8 cellular contexts compared by ENCODE assay signal in the genomic region with DNA sequence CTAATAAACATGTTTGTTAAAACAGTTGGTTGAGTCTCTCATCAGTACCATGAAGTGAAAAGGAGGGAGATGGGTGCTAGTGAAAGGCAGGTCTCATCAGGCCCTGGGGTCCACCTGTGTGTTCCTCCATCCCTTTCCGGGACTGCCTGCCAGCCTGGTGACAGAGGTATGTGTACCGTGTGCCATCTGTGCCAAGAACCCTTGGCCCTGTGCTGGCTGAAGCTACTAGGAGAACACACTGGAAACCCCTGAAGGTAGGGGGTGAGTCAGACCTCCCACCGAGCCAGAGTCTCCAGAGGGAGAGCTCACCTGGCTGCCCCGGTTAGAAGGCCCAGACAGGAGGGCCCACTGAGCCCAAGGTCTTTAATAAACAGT. TPM values are rescaled to one million over a fixed set of nuclear protein-coding genes. Genes with fewer than 3 reads are reported as not detected.
DNase-seq lines count a peak whose midpoint lies in the region; ATAC-seq, FAIRE-seq and TF ChIP-seq lines count a peak whose summit lies in the region.

No MANE protein-coding gene starts in this region.

- in situ Hi-C loops in KBM-7 (cut with MboI; ENCODE audit: low pct_unique_long_range_greater_than_20kb, low sequenced_read_pairs), result no loop called here

- H3K9me3 ChIP-seq in CD4-positive, CD25-positive, alpha-beta regulatory T cell (ENCODE audit: control insufficient read depth in 2 of 2, low read length in 2 of 2), result no peaks in the 10 kb centered on the region
- H3K9me3 ChIP-seq in keratinocyte (ENCODE audit: control insufficient read depth, low read depth, low read length), result no peaks in the 10 kb centered on the region

- H3K27me3 Mint-ChIP-seq in CD4-positive, CD25-positive, alpha-beta regulatory T cell, result no peaks in the 10 kb centered on the region
- H3K27me3 Mint-ChIP-seq in activated naive CD8-positive, alpha-beta T cell, result no peaks in the 10 kb centered on the region
- H3K27me3 Mint-ChIP-seq in stimulated activated naive CD8-positive, alpha-beta T cell treated with anti-CD3 and anti-CD28 coated beads, Interleukin-15, amount 100 ng/mL, for 72 hours, result no peaks in the 10 kb centered on the region

- no peaks in the 10 kb centered on the region for H3K9me1 ChIP-seq in keratinocyte (ENCODE audit: control insufficient read depth, extremely low read depth, insufficient read depth, low read length)

- peak overlapping the region; percentile 88 for H3K4me3 ChIP-seq in CD4-positive, CD25-positive, alpha-beta regulatory T cell (ENCODE audit: low read depth, low read length)
- peak overlapping the region; percentile 84 to 100 (median 97) for H3K4me3 ChIP-seq in keratinocyte (ENCODE audit: control insufficient read depth in 2 of 3, extremely low read depth in 1 of 3, insufficient read depth in 2 of 3, low read depth in 1 of 3, low read length in 3 of 3)

- peak overlapping the region; percentile 92 for H3K4me2 ChIP-seq in keratinocyte (ENCODE audit: control insufficient read depth, extremely low read depth, insufficient read depth, low read depth, low read length)

- no peaks in the 10 kb centered on the region for H3K9me3 Mint-ChIP-seq in CD4-positive, CD25-positive, alpha-beta regulatory T cell
- H3K9me3 Mint-ChIP-seq in activated naive CD8-positive, alpha-beta T cell (ENCODE audit: low read depth), result no peaks in the 10 kb centered on the region
- H3K9me3 Mint-ChIP-seq in stimulated activated naive CD8-positive, alpha-beta T cell treated with anti-CD3 and anti-CD28 coated beads, Interleukin-15, amount 100 ng/mL, for 72 hours, result no peaks in the 10 kb centered on the region

- H4K20me1 ChIP-seq in keratinocyte (ENCODE audit: control insufficient read depth, extremely low read depth, insufficient read depth, low read length), result peaks cover 26% of the 10 kb centered on the region

- peaks cover 18% of the 10 kb centered on the region for H3K79me2 ChIP-seq in keratinocyte (ENCODE audit: control insufficient read depth, insufficient read depth, low read length)

- ATAC-seq in CD4-positive, CD25-positive, alpha-beta regulatory T cell (ENCODE audit: low read depth in 2 of 2), result no peak
- peak; percentile 27 for ATAC-seq in stimulated activated naive CD8-positive, alpha-beta T cell treated with anti-CD3 and anti-CD28 coated beads, Interleukin-15, amount 100 ng/mL, for 72 hours
- no peak for ATAC-seq in HG02884 (IDR thresholded peaks at IDR 0.05; ENCODE audit: unreplicated experiment)
- ATAC-seq in GM18858 (IDR thresholded peaks at IDR 0.05; ENCODE audit: unreplicated experiment), result no peak

- H2AFZ ChIP-seq in keratinocyte (ENCODE audit: control insufficient read depth, low read length), result no peak overlapping the region

- peaks cover 20 to 47% (median 25%) of the 10 kb centered on the region in 4 donors for H3K4me1 Mint-ChIP-seq in CD4-positive, CD25-positive, alpha-beta regulatory T cell
- peaks cover 42% of the 10 kb centered on the region for H3K4me1 Mint-ChIP-seq in activated naive CD8-positive, alpha-beta T cell (ENCODE audit: low read depth)
- peaks cover 68% of the 10 kb centered on the region for H3K4me1 Mint-ChIP-seq in stimulated activated naive CD8-positive, alpha-beta T cell treated with anti-CD3 and anti-CD28 coated beads, Interleukin-15, amount 100 ng/mL, for 72 hours

- FAIRE-seq in keratinocyte (lab: Jason Lieb, UNC), result no peak

- H3K36me3 ChIP-seq in CD4-positive, CD25-positive, alpha-beta regulatory T cell (ENCODE audit: control insufficient read depth, insufficient read depth, low read length), result peaks cover 7% of the 10 kb centered on the region
- peaks cover 13 to 22% of the 10 kb centered on the region in 2 experiments for H3K36me3 ChIP-seq in keratinocyte (ENCODE audit: control insufficient read depth in 2 of 2, extremely low read depth in 1 of 2, insufficient read depth in 2 of 2, low read length in 2 of 2)

- H3K9ac ChIP-seq in keratinocyte (ENCODE audit: control insufficient read depth, extremely low read depth, insufficient read depth, low read length), result peak overlapping the region; percentile 98

- H3K4me3 Mint-ChIP-seq in CD4-positive, CD25-positive, alpha-beta regulatory T cell, result peak overlapping the region; percentile 98
- H3K4me3 Mint-ChIP-seq in activated naive CD8-positive, alpha-beta T cell, result peak overlapping the region; percentile 97
- H3K4me3 Mint-ChIP-seq in stimulated activated naive CD8-positive, alpha-beta T cell treated with anti-CD3 and anti-CD28 coated beads, Interleukin-15, amount 100 ng/mL, for 72 hours, result peak overlapping the region; percentile 94 to 99

- TF ChIP-seq CTCF in keratinocyte (optimal IDR thresholded peaks at IDR 0.05 in 1 of 3, IDR thresholded peaks at IDR 0.05 in 1 of 3, conservative IDR thresholded peaks at IDR 0.05 in 1 of 3; ENCODE audit: extremely low read depth in 1 of 3, insufficient read depth in 2 of 3, low read length in 3 of 3), result no peak

- no peaks in the 10 kb centered on the region for H3K27me3 ChIP-seq in CD4-positive, CD25-positive, alpha-beta regulatory T cell (ENCODE audit: control insufficient read depth, insufficient read depth, low read length)
- no peaks in the 10 kb centered on the region for H3K27me3 ChIP-seq in keratinocyte (ENCODE audit: control insufficient read depth, extremely low read depth, insufficient read depth, low read length)

- peak overlapping the region; percentile 89 for H3K27ac ChIP-seq in CD4-positive, CD25-positive, alpha-beta regulatory T cell (ENCODE audit: insufficient read depth, low read length, poor library complexity, severe bottlenecking)
- peak overlapping the region; percentile 94 for H3K27ac ChIP-seq in keratinocyte (ENCODE audit: control insufficient read depth, insufficient read depth, low read length)

- dilution Hi-C loops in keratinocyte (cut with MboI; ENCODE audit: extremely low pct_ligation_motif_present, low sequenced_read_pairs), result no loop called here

- peaks cover 37% of the 10 kb centered on the region for H3K4me1 ChIP-seq in CD4-positive, CD25-positive, alpha-beta regulatory T cell (ENCODE audit: control insufficient read depth, insufficient read depth, low read length, poor library complexity, severe bottlenecking)
- peaks cover 14% of the 10 kb centered on the region for H3K4me1 ChIP-seq in keratinocyte (ENCODE audit: control insufficient read depth, extremely low read depth, insufficient read depth, low read length)

- peak overlapping the region; percentile 89 to 98 (median 95) for H3K27ac Mint-ChIP-seq in CD4-positive, CD25-positive, alpha-beta regulatory T cell
- H3K27ac Mint-ChIP-seq in activated naive CD8-positive, alpha-beta T cell, result peak overlapping the region; percentile 94
- peak overlapping the region; percentile 99 for H3K27ac Mint-ChIP-seq in stimulated activated naive CD8-positive, alpha-beta T cell treated with anti-CD3 and anti-CD28 coated beads, Interleukin-15, amount 100 ng/mL, for 72 hours

- H3K36me3 Mint-ChIP-seq in CD4-positive, CD25-positive, alpha-beta regulatory T cell, result peaks cover 20% of the 10 kb centered on the region
- H3K36me3 Mint-ChIP-seq in activated naive CD8-positive, alpha-beta T cell, result peaks cover 12% of the 10 kb centered on the region

- DNase-seq in CD4-positive, CD25-positive, alpha-beta regulatory T cell, result no peak
- DNase-seq in KBM-7, result peak; percentile 31
- no peak for DNase-seq in keratinocyte (ENCODE audit: low read depth, low spot score)
- DNase-seq in stimulated activated naive CD8-positive, alpha-beta T cell treated with anti-CD3 and anti-CD28 coated beads, Interleukin-15, amount 100 ng/mL, for 72 hours, result peak; percentile 50 to 75
- DNase-seq in amniotic stem cell (lab: John Stamatoyannopoulos, UW), result no peak

RNA-seq across cellular contexts. Expression of gene DDIT4, which starts 2.3 kb away (rescaled TPM):
- total RNA-seq in CD4-positive, CD25-positive, alpha-beta regulatory T cell, result 403 TPM
- polyA plus RNA-seq in CD4-positive, CD25-positive, alpha-beta regulatory T cell, result 100 to 1,000 TPM in 1 of 4 donors, 10 to 100 TPM in 3; 62.1 to 123 (median 76.6) TPM
- 153 to 289 TPM (median 248 TPM) in 3 replicates for polyA plus RNA-seq in keratinocyte
- polyA plus RNA-seq in keratinocyte (2011; ENCODE audit: low read depth), result 227 TPM
- polyA plus RNA-seq in keratinocyte (2011; cell fraction: cytosol; rRNA removed), result 88.3 and 149 TPM in 2 replicates
- 237 and 241 TPM in 2 replicates for polyA plus RNA-seq in keratinocyte (2011; cell fraction: nucleus; rRNA removed)
- 409 and 466 TPM in 2 replicates for polyA plus RNA-seq in keratinocyte (2012; ENCODE audit: low replicate concordance)
- polyA minus RNA-seq in keratinocyte, result 214 to 285 TPM (median 225 TPM) in 3 replicates
- polyA minus RNA-seq in keratinocyte (2011; cell fraction: cytosol; rRNA and poly(A)+ RNA removed), result 466 TPM
- 259 and 281 TPM in 2 replicates for polyA minus RNA-seq in keratinocyte (2011; cell fraction: nucleus; rRNA and poly(A)+ RNA removed)

RNA-seq across cellular contexts. Expression of gene ASCC1, which starts 59.9 kb away (rescaled TPM):
- 25.2 TPM for total RNA-seq in CD4-positive, CD25-positive, alpha-beta regulatory T cell
- 10 to 100 TPM; 20.5 to 28.8 (median 27.2) TPM for polyA plus RNA-seq in CD4-positive, CD25-positive, alpha-beta regulatory T cell
- polyA plus RNA-seq in keratinocyte, result 21.3 to 32.9 TPM (median 31.9 TPM) in 3 replicates
- 21.0 TPM for polyA plus RNA-seq in keratinocyte (2011; ENCODE audit: low read depth)
- 23.9 and 39.4 TPM in 2 replicates for polyA plus RNA-seq in keratinocyte (2011; cell fraction: cytosol; rRNA removed)
- polyA plus RNA-seq in keratinocyte (2011; cell fraction: nucleus; rRNA removed), result 26.3 and 28.9 TPM in 2 replicates
- 18.0 and 27.0 TPM in 2 replicates for polyA plus RNA-seq in keratinocyte (2012; ENCODE audit: low replicate concordance)
- polyA minus RNA-seq in keratinocyte, result 12.9 to 33.0 TPM (median 25.1 TPM) in 3 replicates
- 22.6 TPM for polyA minus RNA-seq in keratinocyte (2011; cell fraction: cytosol; rRNA and poly(A)+ RNA removed)
- 14.8 and 26.8 TPM in 2 replicates for polyA minus RNA-seq in keratinocyte (2011; cell fraction: nucleus; rRNA and poly(A)+ RNA removed)

Comparison
In these comparisons a context has a peak if more than half of its experiments do, and no peak if none do; other contexts are left out.
1. DNase-seq: peak in KBM-7 (single experiment) and stimulated activated naive CD8-positive, alpha-beta T cell treated with anti-CD3 and anti-CD28 coated beads, Interleukin-15, amount 100 ng/mL, for 72 hours (2 of 2); none in CD4-positive, CD25-positive, alpha-beta regulatory T cell (0 of 3), keratinocyte (single experiment) and amniotic stem cell (single experiment).
2. Peak in every context shown above with its lines, with median percentiles within 50 percentile points of each other: H3K27ac Mint-ChIP-seq and H3K4me3 Mint-ChIP-seq.